9 cellular contexts compared by ENCODE assay signal in the genomic region with DNA sequence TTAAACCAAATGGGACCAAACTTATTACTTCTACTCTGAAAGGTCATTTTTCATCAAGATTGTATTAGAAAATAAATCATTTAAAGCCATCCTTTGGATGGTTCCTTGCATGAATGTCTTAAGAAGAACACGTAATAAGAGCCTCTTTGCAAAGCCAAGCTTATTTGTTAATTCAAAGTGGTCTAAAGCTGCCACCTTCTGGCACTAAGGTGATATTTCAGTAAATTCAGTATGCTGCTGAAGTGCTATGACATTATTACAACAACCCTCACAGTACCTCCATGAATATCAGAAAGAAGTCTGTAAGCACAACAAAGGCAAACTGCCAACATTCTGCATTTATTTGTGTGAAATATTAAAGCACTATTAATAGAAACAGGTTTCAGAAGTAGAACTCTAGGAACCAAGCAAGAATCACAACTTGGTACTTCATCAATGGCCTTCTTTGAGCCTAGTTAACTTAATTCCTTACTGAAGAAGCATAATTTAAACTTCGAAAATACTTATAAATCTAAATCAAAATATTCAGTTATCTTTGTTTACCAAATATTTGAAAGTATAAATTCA. TPM values are rescaled to one million over a fixed set of nuclear protein-coding genes. Genes with fewer than 3 reads are reported as not detected.
DNase-seq lines count a peak whose midpoint lies in the region; ATAC-seq and TF ChIP-seq lines count a peak whose summit lies in the region.
"Had no signal": no experiment of that assay in that cellular context is flagged by ENCODE, and none has a peak within 500 bp of the region (broad histone marks: within the 10 kb centered on the region; RNA-seq: fewer than 3 reads in every experiment).

No MANE protein-coding gene starts in this region.

- TF ChIP-seq CTCF in GM12864 (IDR thresholded peaks at IDR 0.05; ENCODE audit: low read depth, low read length, missing control alignments) = peak; percentile 30
- peak; percentile 78 for TF ChIP-seq CTCF in hepatocyte (IDR thresholded peaks at IDR 0.05; ENCODE audit: poor library complexity)

- no peaks in the 10 kb centered on the region for H3K27me3 ChIP-seq in hepatocyte

- H3K4me1 ChIP-seq in hepatocyte (ENCODE audit: insufficient read depth) = no peaks in the 10 kb centered on the region

- no peak overlapping the region for H3K4me2 ChIP-seq in hepatocyte

- no peaks in the 10 kb centered on the region for H3K79me2 ChIP-seq in hepatocyte

- intact Hi-C loops in posterior vena cava (cut with DNase I) = no loop called here

- no peaks in the 10 kb centered on the region for H3K9me2 ChIP-seq in hepatocyte (replicated peaks; ENCODE audit: insufficient read depth)

- no peak overlapping the region for H2AFZ ChIP-seq in hepatocyte

- H4K20me1 ChIP-seq in hepatocyte (ENCODE audit: insufficient read depth, poor library complexity, severe bottlenecking) = no peaks in the 10 kb centered on the region

- H3K4me3 ChIP-seq in GM12864 (ENCODE audit: low read depth, low read length) (no peak overlapping the region), hepatocyte (no peak overlapping the region)
- H3K4me3 ChIP-seq: skin epidermis had no signal

- DNase-seq in GM12864 (ENCODE audit: low read depth) (peak; percentile 10), NAMALWA (ENCODE audit: low spot score) (peak; percentile 61), SKM-1 treated with dmso at 0.1 percent for 144 hours (lab: John Stamatoyannopoulos, UW; ENCODE audit: unreplicated experiment) (peak; percentile 17), hepatocyte (ENCODE audit: low spot score) (peak; percentile 72), posterior vena cava (ENCODE audit: low spot score) (no peak), NCI-H187 (lab: John Stamatoyannopoulos, UW) (no peak)

- H3K36me3 ChIP-seq in hepatocyte (replicated peaks; ENCODE audit: insufficient read depth, low read depth) = no peaks in the 10 kb centered on the region

- ATAC-seq in HG02970 (IDR thresholded peaks at IDR 0.05; ENCODE audit: low FRiP score, unreplicated experiment) = no peak
- no peak for ATAC-seq in GM21529 (IDR thresholded peaks at IDR 0.05; ENCODE audit: unreplicated experiment)

- WGBS in hepatocyte (ENCODE audit: low lambda C conversion rate, missing lambda C conversion rate) = 22% methylated on average over 2 of the region's 2 CpGs

- no peak overlapping the region for H3K27ac ChIP-seq in hepatocyte
- H3K27ac ChIP-seq: skin epidermis had no signal

- no peaks in the 10 kb centered on the region for H3K9me3 ChIP-seq in hepatocyte (ENCODE audit: low read depth)

RNA-seq across cellular contexts. Expression of a gene that starts 53.1 kb away (rescaled TPM):
- 6.4 and 6.5 TPM in 2 replicates for total RNA-seq in hepatocyte
- 8.6 and 10.3 TPM in 2 replicates for polyA plus RNA-seq in hepatocyte
- under 1 TPM; 0.28 to 0.67 TPM for total RNA-seq in posterior vena cava

Comparison
In these comparisons a context has a peak if more than half of its experiments do, and no peak if none do; other contexts are left out.
1. DNase-seq: peak in GM12864 (single experiment), NAMALWA (single experiment), SKM-1 treated with dmso at 0.1 percent for 144 hours (single experiment) and hepatocyte (single experiment); none in posterior vena cava (single experiment) and NCI-H187 (0 of 2).